ENCODE assay signal across 9 cellular contexts in the genomic region with DNA sequence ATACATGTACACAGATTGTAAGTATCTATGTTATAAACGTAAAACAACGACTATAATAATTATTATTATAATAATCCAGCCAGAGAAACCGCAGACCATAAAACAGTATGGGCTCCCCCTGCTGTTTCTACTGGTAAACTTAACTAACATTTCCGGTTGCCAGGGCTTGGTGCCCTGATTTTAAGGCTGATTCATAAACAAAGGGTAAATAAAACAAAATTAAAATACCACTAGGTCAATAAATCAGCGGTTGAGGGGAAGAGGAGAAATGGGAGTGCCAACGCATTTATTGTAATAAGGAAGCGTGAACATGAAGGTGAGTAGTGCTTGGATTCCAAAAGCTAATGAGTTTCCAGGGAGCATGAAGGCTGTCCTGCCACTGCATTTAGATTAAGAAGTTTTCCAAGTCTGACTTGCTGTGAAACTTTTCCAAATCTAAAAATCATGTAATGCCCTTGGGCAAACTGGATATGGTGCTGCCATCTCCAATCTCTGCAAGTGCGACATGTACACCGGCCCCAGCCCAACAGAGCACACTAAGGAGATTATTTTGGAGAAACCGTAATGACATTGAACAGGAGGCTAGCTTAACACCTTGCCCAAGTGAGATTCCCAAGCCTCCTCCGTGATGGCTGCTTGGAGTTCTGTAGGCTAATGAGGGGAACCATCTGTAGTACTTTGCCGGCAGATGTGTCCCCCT. TPM values are rescaled to one million over a fixed set of nuclear protein-coding genes. Genes with fewer than 3 reads are reported as not detected.
DNase-seq lines count a peak whose midpoint lies in the region; ATAC-seq, FAIRE-seq and TF ChIP-seq lines count a peak whose summit lies in the region.
"Had no signal": no experiment of that assay in that cellular context is flagged by ENCODE, and none has a peak within 500 bp of the region (broad histone marks: within the 10 kb centered on the region; RNA-seq: fewer than 3 reads in every experiment).

No MANE protein-coding gene starts in this region.

- no peaks in the 10 kb centered on the region for H3K36me3 ChIP-seq in bronchial epithelial cell (ENCODE audit: control insufficient read depth, insufficient read depth, low read length)

- FAIRE-seq in A204.1 (lab: Jason Lieb, UNC) (peak; percentile 47), bronchial epithelial cell (lab: Jason Lieb, UNC) (peak; percentile 58)

- H3K4me3 Mint-ChIP-seq in stimulated activated effector memory CD8-positive, alpha-beta T cell treated with anti-CD3 and anti-CD28 coated beads, Interleukin-12 subunit alpha, Interleukin-12 subunit beta, amount 100 ng/mL, for 72 hours = no peak overlapping the region
- H3K4me3 Mint-ChIP-seq: stimulated activated naive CD8-positive, alpha-beta T cell treated with anti-CD3 and anti-CD28 coated beads, Interleukin-15, Interleukin-2, amounts not matched to agents 100 ng/mL and 50 ng/mL, for 24 hours had no signal

- peaks cover 13% of the 10 kb centered on the region for H3K4me1 Mint-ChIP-seq in stimulated activated effector memory CD8-positive, alpha-beta T cell treated with anti-CD3 and anti-CD28 coated beads, Interleukin-12 subunit alpha, Interleukin-12 subunit beta, amount 100 ng/mL, for 72 hours

- H3K4me3 ChIP-seq in bronchial epithelial cell (ENCODE audit: low read depth, low read length) = no peak overlapping the region

- peak; percentile 29 for TF ChIP-seq CTCF in bronchial epithelial cell (IDR thresholded peaks at IDR 0.05; ENCODE audit: insufficient read depth, low read length, severe bottlenecking)

- no peak for ATAC-seq in stimulated activated effector memory CD8-positive, alpha-beta T cell treated with anti-CD3 and anti-CD28 coated beads, Interleukin-12 subunit alpha, Interleukin-12 subunit beta, amount 100 ng/mL, for 72 hours
- ATAC-seq in GM19395 (IDR thresholded peaks at IDR 0.05; ENCODE audit: unreplicated experiment) = no peak

- DNase-seq in EL (peak; percentile 37), NCI-H2196 treated with DMSO at 0.1 percent for 48 hours (lab: John Stamatoyannopoulos, UW; ENCODE audit: unreplicated experiment) (peak; percentile 37), bronchial epithelial cell (ENCODE audit: low read depth) (peak; percentile 56), myocyte (ENCODE audit: low read depth) (peak; percentile 52), T-helper 9 cell (no peak)
- no peak for DNase-seq in stimulated activated effector memory CD8-positive, alpha-beta T cell treated with anti-CD3 and anti-CD28 coated beads, Interleukin-12 subunit alpha, Interleukin-12 subunit beta, amount 100 ng/mL, for 72 hours (ENCODE audit: low spot score in 2 of 2)

- H3K36me3 Mint-ChIP-seq in stimulated activated effector memory CD8-positive, alpha-beta T cell treated with anti-CD3 and anti-CD28 coated beads, Interleukin-12 subunit alpha, Interleukin-12 subunit beta, amount 100 ng/mL, for 72 hours = no peaks in the 10 kb centered on the region

- no peak overlapping the region for H3K27ac Mint-ChIP-seq in stimulated activated effector memory CD8-positive, alpha-beta T cell treated with anti-CD3 and anti-CD28 coated beads, Interleukin-12 subunit alpha, Interleukin-12 subunit beta, amount 100 ng/mL, for 72 hours
- H3K27ac Mint-ChIP-seq: stimulated activated naive CD8-positive, alpha-beta T cell treated with anti-CD3 and anti-CD28 coated beads, Interleukin-15, Interleukin-2, amounts not matched to agents 100 ng/mL and 50 ng/mL, for 24 hours had no signal

- H3K9me3 Mint-ChIP-seq in stimulated activated effector memory CD8-positive, alpha-beta T cell treated with anti-CD3 and anti-CD28 coated beads, Interleukin-12 subunit alpha, Interleukin-12 subunit beta, amount 100 ng/mL, for 72 hours = no peaks in the 10 kb centered on the region
- H3K9me3 Mint-ChIP-seq: stimulated activated naive CD8-positive, alpha-beta T cell treated with anti-CD3 and anti-CD28 coated beads, Interleukin-15, Interleukin-2, amounts not matched to agents 100 ng/mL and 50 ng/mL, for 24 hours had no signal

- H3K27me3 ChIP-seq in bronchial epithelial cell (ENCODE audit: control insufficient read depth, insufficient read depth, low read length) = no peaks in the 10 kb centered on the region

RNA-seq across cellular contexts. Expression of gene HNRNPA3, which starts 50.7 kb away (rescaled TPM):
- total RNA-seq in bronchial epithelial cell = 30.5 and 34.3 TPM in 2 replicates
- 29.2 and 29.6 TPM in 2 replicates for total RNA-seq in myocyte
- 127 TPM for polyA plus RNA-seq in myocyte (2012)

Comparison
In these comparisons a context has a peak if more than half of its experiments do, and no peak if none do; other contexts are left out.
1. DNase-seq: peak in EL (single experiment), NCI-H2196 treated with DMSO at 0.1 percent for 48 hours (single experiment), bronchial epithelial cell (single experiment) and myocyte (single experiment); none in stimulated activated effector memory CD8-positive, alpha-beta T cell treated with anti-CD3 and anti-CD28 coated beads, Interleukin-12 subunit alpha, Interleukin-12 subunit beta, amount 100 ng/mL, for 72 hours (0 of 2) and T-helper 9 cell (single experiment).